10 cellular contexts compared by ENCODE assay signal in the genomic region with DNA sequence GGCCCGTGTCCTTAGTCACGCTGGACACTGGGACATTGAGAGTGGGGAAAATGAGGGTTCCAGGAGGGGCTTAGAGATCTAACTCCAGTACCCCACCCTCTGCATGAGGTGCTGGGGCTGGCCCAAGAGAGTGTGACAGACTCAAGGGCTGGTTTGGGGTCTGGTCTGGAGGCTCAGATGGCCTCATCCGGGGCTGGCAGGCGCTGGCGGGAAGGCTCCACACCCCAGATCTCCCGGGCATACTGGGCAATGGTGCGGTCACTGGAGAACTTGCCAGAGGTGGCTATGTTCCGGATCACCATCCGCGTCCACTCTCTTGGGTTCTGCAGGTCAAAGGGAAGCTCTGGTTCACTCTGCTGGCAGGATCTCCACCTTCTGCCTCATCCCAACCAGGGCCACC. TPM values are rescaled to one million over a fixed set of nuclear protein-coding genes. Genes with fewer than 3 reads are reported as not detected.
DNase-seq lines count a peak whose midpoint lies in the region; ATAC-seq and TF ChIP-seq lines count a peak whose summit lies in the region.
"Had no signal": no experiment of that assay in that cellular context is flagged by ENCODE, and none has a peak within 500 bp of the region (broad histone marks: within the 10 kb centered on the region; RNA-seq: fewer than 3 reads in every experiment).

No MANE protein-coding gene starts in this region.

- intact Hi-C loops in activated B cell treated with CpG ODN at 0.5 μM for 24 hours (cut with micrococcal nuclease): no loop called here

- peak overlapping the region; percentile 50 to 66 for H3K9ac ChIP-seq in stomach smooth muscle (ENCODE audit: low read length in 2 of 2)

- POLR2A ChIA-PET in activated B cell treated with CpG ODN at 0.5 μM for 24 hours (lab: Charles Lee): interaction anchor here (4.3 to 10.2 kb wide), 4 partner anchors 16 to 58 kb away, joined by 42 to 197 read pairs (median 144); a partner anchor contains a TSS

- no peak for ATAC-seq in activated B cell treated with CpG ODN at 0.5 μM for 24 hours (ENCODE audit: low read depth)

- H3K27me3 ChIP-seq in H7 (ENCODE audit: control insufficient read depth, insufficient read depth, low read length) (peaks cover 34% of the 10 kb centered on the region), layer of hippocampus (ENCODE audit: control insufficient read depth, insufficient read depth, low read length) (peaks cover 4% of the 10 kb centered on the region), stomach smooth muscle (ENCODE audit: control insufficient read depth in 1 of 2, insufficient read depth in 2 of 2, low read length in 2 of 2) (no peaks in the 10 kb centered on the region)

- H3K36me3 ChIP-seq in H7 (replicated peaks; ENCODE audit: control insufficient read depth, insufficient read depth, low read length): no peaks in the 10 kb centered on the region
- peaks cover 5 to 10% of the 10 kb centered on the region in 2 donors for H3K36me3 ChIP-seq in stomach smooth muscle (ENCODE audit: control insufficient read depth in 2 of 2, insufficient read depth in 2 of 2, low read length in 2 of 2)

- no peaks in the 10 kb centered on the region for H3K27me3 Mint-ChIP-seq in activated B cell treated with CpG ODN at 0.5 μM for 24 hours

- DNase-seq in H7 (peak; percentile 69), activated B cell treated with CpG ODN at 0.5 μM for 24 hours (no peak), HCEC 1CT (no peak), midbrain (lab: John Stamatoyannopoulos, UW) (no peak), foreskin fibroblast (no peak)
- DNase-seq: DMS79, NCI-H1092, NCI-H774 had no signal

- H3K27ac ChIP-seq in layer of hippocampus (ENCODE audit: low read depth, low read length): peak overlapping the region; percentile 82
- peak overlapping the region; percentile 99 for H3K27ac ChIP-seq in stomach smooth muscle (ENCODE audit: low read length)

- H3K9me3 Mint-ChIP-seq in activated B cell treated with CpG ODN at 0.5 μM for 24 hours: no peaks in the 10 kb centered on the region

- peak overlapping the region; percentile 85 for H3K27ac Mint-ChIP-seq in activated B cell treated with CpG ODN at 0.5 μM for 24 hours

- peaks cover 42% of the 10 kb centered on the region for H3K4me1 ChIP-seq in stomach smooth muscle (ENCODE audit: control insufficient read depth, insufficient read depth, low read length)

- H3K36me3 Mint-ChIP-seq in activated B cell treated with CpG ODN at 0.5 μM for 24 hours (ENCODE audit: low read depth): peaks cover 23% of the 10 kb centered on the region

- CTCF ChIA-PET in activated B cell treated with CpG ODN at 0.5 μM for 24 hours (lab: Charles Lee): interaction anchor here (0.9 to 2.5 kb wide), 2 partner anchors 18 to 58 kb away, joined by 3 to 9 read pairs; no protein-coding TSS in a partner anchor

- no peak for TF ChIP-seq CTCF in activated B cell treated with CpG ODN at 0.5 μM for 24 hours (IDR thresholded peaks at IDR 0.05)
- no peak for TF ChIP-seq CTCF in foreskin fibroblast (IDR thresholded peaks at IDR 0.05; ENCODE audit: low read depth, low read length)

- peaks cover 57% of the 10 kb centered on the region for H3K4me1 Mint-ChIP-seq in activated B cell treated with CpG ODN at 0.5 μM for 24 hours

- H3K4me3 ChIP-seq in H7 (ENCODE audit: insufficient read depth, low read depth, low read length): no peak overlapping the region
- H3K4me3 ChIP-seq in stomach smooth muscle (ENCODE audit: low read length in 2 of 2): peak overlapping the region in 1 of 2 donors; percentile 35
- H3K4me3 ChIP-seq in foreskin fibroblast (ENCODE audit: low read depth in 1 of 2, low read length in 2 of 2): no peak overlapping the region

- H3K4me3 Mint-ChIP-seq in activated B cell treated with CpG ODN at 0.5 μM for 24 hours: peak overlapping the region; percentile 92

- H3K9me3 ChIP-seq in stomach smooth muscle (ENCODE audit: control insufficient read depth in 2 of 2, low read length in 2 of 2): no peaks in the 10 kb centered on the region

RNA-seq across cellular contexts. Expression of a gene that starts 2.5 kb away (rescaled TPM):
- 9.2 and 12.3 TPM in 2 replicates for total RNA-seq in H7 (2014; rRNA removed; shearing (Covaris generic))
- total RNA-seq in activated B cell treated with CpG ODN at 0.5 μM for 24 hours: 165 and 177 TPM in 2 replicates

RNA-seq across cellular contexts. Expression of a gene that starts 13.3 kb away (rescaled TPM):
- 2.9 and 6.4 TPM in 2 replicates for total RNA-seq in H7 (2014; rRNA removed; shearing (Covaris generic))
- total RNA-seq in activated B cell treated with CpG ODN at 0.5 μM for 24 hours: 3.2 and 4.8 TPM in 2 replicates

RNA-seq across cellular contexts. Expression of a gene that starts 23.5 kb away (rescaled TPM):
- 0.85 and 1.9 TPM in 2 replicates for total RNA-seq in H7 (2014; rRNA removed; shearing (Covaris generic))
- 0.54 and 0.73 TPM in 2 replicates for total RNA-seq in activated B cell treated with CpG ODN at 0.5 μM for 24 hours

RNA-seq across cellular contexts. Expression of a gene that starts 31.9 kb away (rescaled TPM):
- total RNA-seq in H7 (2014; rRNA removed; shearing (Covaris generic)): 66.5 and 80.0 TPM in 2 replicates
- total RNA-seq in activated B cell treated with CpG ODN at 0.5 μM for 24 hours: 640 and 687 TPM in 2 replicates

RNA-seq across cellular contexts. Expression of a gene that starts 56.5 kb away (rescaled TPM):
- 24.5 and 29.7 TPM in 2 replicates for total RNA-seq in H7 (2014; rRNA removed; shearing (Covaris generic))
- 69.1 and 73.6 TPM in 2 replicates for total RNA-seq in activated B cell treated with CpG ODN at 0.5 μM for 24 hours

Comparison
In these comparisons a context has a peak if more than half of its experiments do, and no peak if none do; other contexts are left out.
1. RNA of a gene that starts 2.5 kb away (total RNA-seq): 165 to 177 TPM in activated B cell treated with CpG ODN at 0.5 μM for 24 hours; 9.2 to 12.3 TPM in H7; every median in the first group is over 10 times any median in the second.